ENCODE assay signal across 37 cellular contexts in the genomic region with DNA sequence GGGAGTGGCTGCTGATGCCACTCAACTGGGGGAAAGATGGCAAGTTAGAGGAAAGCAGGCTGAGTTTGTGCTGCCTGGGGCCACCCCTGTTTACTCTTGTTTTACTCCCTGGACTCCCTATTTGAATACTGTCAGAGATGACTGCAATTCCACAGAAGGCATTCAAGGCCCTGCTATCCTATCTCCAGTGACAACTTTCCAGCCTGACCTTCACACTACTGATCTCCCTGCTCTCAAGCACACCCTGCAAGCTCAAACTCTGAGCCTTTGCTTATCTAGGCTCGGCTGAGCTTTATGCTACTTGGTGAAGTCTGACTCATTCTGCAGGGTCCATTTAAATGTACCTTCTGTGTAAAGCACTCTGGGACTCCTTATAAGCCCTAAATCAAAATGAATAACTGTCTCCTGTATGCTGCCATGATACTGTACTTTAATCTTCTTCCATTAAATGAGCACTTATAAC. TPM values are rescaled to one million over a fixed set of nuclear protein-coding genes. Genes with fewer than 3 reads are reported as not detected.
A peak's percentile ranks its signal among the peaks of the same experiment; 100 is the strongest.
DNase-seq lines count a peak whose midpoint lies in the region; ATAC-seq, FAIRE-seq and TF ChIP-seq lines count a peak whose summit lies in the region.
"Had no signal": no experiment of that assay in that cellular context is flagged by ENCODE, and none has a peak within 500 bp of the region (broad histone marks: within the 10 kb centered on the region; RNA-seq: fewer than 3 reads in every experiment).

No MANE protein-coding gene starts in this region.

- H4K20me1 ChIP-seq in HepG2 (ENCODE audit: insufficient read depth, low read length), result no peaks in the 10 kb centered on the region

- H3K27me3 ChIP-seq in HepG2 (ENCODE audit: control insufficient read depth in 1 of 2, insufficient read depth in 2 of 2, low read length in 2 of 2), result no peaks in the 10 kb centered on the region
- no peaks in the 10 kb centered on the region for H3K27me3 ChIP-seq in right lobe of liver
- no peaks in the 10 kb centered on the region for H3K27me3 ChIP-seq in mesendoderm (ENCODE audit: insufficient read depth, low read length, poor library complexity)
- H3K27me3 ChIP-seq: heart right ventricle, suprapubic skin had no signal

- no peak overlapping the region for H3K4me3 Mint-ChIP-seq in activated naive CD8-positive, alpha-beta T cell treated with anti-CD3 and anti-CD28 coated beads, Interleukin-2, amount 50 U/mL, for 24 hours
- H3K4me3 Mint-ChIP-seq: activated CD8-positive, alpha-beta T cell treated with anti-CD3 and anti-CD28 coated beads for 36 hours; activated T-helper 17 cell treated with anti-CD3 and anti-CD28 coated beads, Interleukin-2, amount 50 U/mL, for 72 hours; CD4-positive, alpha-beta T cell; natural killer cell treated with Interleukin-12 subunit alpha and Interleukin-12 subunit beta and Interleukin-15 and Interleukin-18, amount 100 ng/mL, for 72 hours; T-helper 1 cell treated with Interleukin-12 subunit alpha and Interleukin-12 subunit beta and Interleukin-4 antibody, amounts not matched to agents 30 μg/mL and 1 μg/mL, for 36 hours had no signal

- DNase-seq in HepG2 (ENCODE audit: low spot score), result peak; percentile 94
- no peak for DNase-seq in right lobe of liver
- peak; percentile 19 for DNase-seq in epithelial cell of esophagus (ENCODE audit: low read depth)
- DNase-seq in mesendoderm, result peak; percentile 41
- no peak for DNase-seq in Kasumi-1 (lab: John Stamatoyannopoulos, UW)
- DNase-seq in activated naive CD8-positive, alpha-beta T cell treated with anti-CD3 and anti-CD28 coated beads, Interleukin-2, amount 50 U/mL, for 24 hours, result no peak
- no peak for DNase-seq in GM20000 (ENCODE audit: low spot score)
- DNase-seq: activated CD4-positive, alpha-beta T cell treated with anti-CD3 and anti-CD28 coated beads for 1 hour; activated CD8-positive, alpha-beta T cell treated with anti-CD3 and anti-CD28 coated beads for 36 hours; activated naive CD4-positive, alpha-beta T cell treated with anti-CD3 and anti-CD28 coated beads, Interleukin-2, amount 50 U/mL, for 16 hours; anterior cingulate cortex; CD4-positive, alpha-beta T cell; foreskin fibroblast; H7; heart right ventricle; KG1; midbrain; NCI-H1436; NCI-H446 treated with DMSO at 0.1 percent for 48 hours; NCI-H82; retina; SK-N-SH; stimulated activated CD4-positive, alpha-beta T cell treated with anti-CD3 and anti-CD28 coated beads, Interleukin-12 subunit alpha, Interleukin-12 subunit beta, amount 100 ng/mL, for 4 hours; stimulated activated CD4-positive, alpha-beta T cell treated with anti-CD3 and anti-CD28 coated beads, Interleukin-4, amount 100 ng/mL, for 4 hours; stimulated activated naive CD4-positive, alpha-beta T cell had no signal

- H3K18ac ChIP-seq in mesendoderm (ENCODE audit: low read length), result no peak overlapping the region

- no peaks in the 10 kb centered on the region for H3K27me3 Mint-ChIP-seq in activated naive CD8-positive, alpha-beta T cell treated with anti-CD3 and anti-CD28 coated beads, Interleukin-2, amount 50 U/mL, for 24 hours
- H3K27me3 Mint-ChIP-seq: activated CD8-positive, alpha-beta T cell treated with anti-CD3 and anti-CD28 coated beads for 36 hours; activated T-helper 17 cell treated with anti-CD3 and anti-CD28 coated beads, Interleukin-2, amount 50 U/mL, for 72 hours; CD4-positive, alpha-beta T cell; natural killer cell treated with Interleukin-12 subunit alpha and Interleukin-12 subunit beta and Interleukin-15 and Interleukin-18, amount 100 ng/mL, for 72 hours had no signal

- 0 out of 2 replicates have a peak, but pooled peaks have one; percentile 9 for TF ChIP-seq RAD21 in HepG2 (CRISPR knock-in tag; IDR thresholded peaks at IDR 0.05)

- BruUV-seq in HepG2 (replicated peaks; lab: Mats Ljungman, UMichigan), result no TSS peak

- in situ Hi-C loops in HepG2 (cut with HindIII; ENCODE audit: extremely low pct_ligation_motif_present, low pct_unique_long_range_greater_than_20kb), result no loop called here

- ATAC-seq in HepG2, result peak; percentile 100
- ATAC-seq in right lobe of liver, result no peak
- ATAC-seq in activated naive CD8-positive, alpha-beta T cell treated with anti-CD3 and anti-CD28 coated beads, Interleukin-2, amount 50 U/mL, for 24 hours, result no peak
- no peak for ATAC-seq in GM18907 (IDR thresholded peaks at IDR 0.05; ENCODE audit: unreplicated experiment)
- ATAC-seq: activated CD8-positive, alpha-beta T cell treated with anti-CD3 and anti-CD28 coated beads for 36 hours; activated T-helper 17 cell treated with anti-CD3 and anti-CD28 coated beads, Interleukin-2, amount 50 U/mL, for 72 hours; esophagus mucosa; natural killer cell treated with Interleukin-12 subunit alpha and Interleukin-12 subunit beta and Interleukin-15 and Interleukin-18, amount 100 ng/mL, for 72 hours had no signal

- no peak overlapping the region for H2BK15ac ChIP-seq in mesendoderm (replicated peaks; ENCODE audit: low read depth)

- H3K4me3 ChIP-seq in HepG2 (replicated peaks in 1 of 3; ENCODE audit: insufficient read depth in 1 of 3, low read depth in 2 of 3, low read length in 3 of 3) (no peak overlapping the region; a peak in 1 of 6 replicates), right lobe of liver (no peak overlapping the region), epithelial cell of esophagus (ENCODE audit: low read length) (no peak overlapping the region), mesendoderm (ENCODE audit: low read length) (no peak overlapping the region)
- H3K4me3 ChIP-seq: heart right ventricle, suprapubic skin had no signal

- H3K79me2 ChIP-seq in HepG2 (ENCODE audit: insufficient read depth, low read length) (no peaks in the 10 kb centered on the region), mesendoderm (ENCODE audit: control insufficient read depth, insufficient read depth, low read length) (no peaks in the 10 kb centered on the region)

- H3K9ac ChIP-seq in HepG2 (ENCODE audit: insufficient read depth, low read depth, low read length) (no peak overlapping the region), mesendoderm (ENCODE audit: low read length) (no peak overlapping the region)
- H3K9ac ChIP-seq: SK-N-SH had no signal

- no peak overlapping the region for H4K8ac ChIP-seq in mesendoderm (ENCODE audit: low read depth, low read length)

- no peak overlapping the region for H4K5ac ChIP-seq in mesendoderm (ENCODE audit: low read length)

- no peak overlapping the region for H2BK120ac ChIP-seq in mesendoderm (ENCODE audit: low read depth, low read length)

- CTCF ChIA-PET in HepG2 (lab: Yijun Ruan, JAX; ENCODE audit: low intra/inter-chr PET ratio, low total read pairs), result no interaction called here

- peak overlapping the region; percentile 64 for H3K27ac ChIP-seq in HepG2 (ENCODE audit: extremely low read length, insufficient read depth, low read length)
- no peak overlapping the region for H3K27ac ChIP-seq in right lobe of liver
- no peak overlapping the region for H3K27ac ChIP-seq in mesendoderm (ENCODE audit: low read depth, low read length)
- H3K27ac ChIP-seq: RWPE1, suprapubic skin had no signal

- H2AK5ac ChIP-seq in mesendoderm (ENCODE audit: low read length), result no peak overlapping the region

- no peak for TF ChIP-seq POLR2A in HepG2 (IDR thresholded peaks at IDR 0.05; ENCODE audit: insufficient read depth in 1 of 2, low read depth in 2 of 2, low read length in 2 of 2)
- no peak for TF ChIP-seq POLR2A in right lobe of liver (IDR thresholded peaks at IDR 0.05)

- no peaks in the 10 kb centered on the region for H3K36me3 Mint-ChIP-seq in activated naive CD8-positive, alpha-beta T cell treated with anti-CD3 and anti-CD28 coated beads, Interleukin-2, amount 50 U/mL, for 24 hours (ENCODE audit: low read depth)
- H3K36me3 Mint-ChIP-seq: natural killer cell treated with Interleukin-12 subunit alpha and Interleukin-12 subunit beta and Interleukin-15 and Interleukin-18, amount 100 ng/mL, for 72 hours had no signal

- H3K4me2 ChIP-seq in HepG2 (ENCODE audit: low read depth, low read length) (peak overlapping the region; percentile 34), mesendoderm (ENCODE audit: low read length) (no peak overlapping the region)
- H3K4me2 ChIP-seq: SK-N-SH had no signal

- H3K4me1 Mint-ChIP-seq in activated naive CD8-positive, alpha-beta T cell treated with anti-CD3 and anti-CD28 coated beads, Interleukin-2, amount 50 U/mL, for 24 hours, result peaks cover 4% of the 10 kb centered on the region
- H3K4me1 Mint-ChIP-seq: activated T-helper 17 cell treated with anti-CD3 and anti-CD28 coated beads, Interleukin-2, amount 50 U/mL, for 72 hours had no signal

- H2AFZ ChIP-seq in HepG2 (ENCODE audit: low read length), result no peak overlapping the region

- intact Hi-C loops in HepG2 (cut with micrococcal nuclease; ENCODE audit: unreplicated experiment) (loop anchor here (2.0 to 5.0 kb wide), 5 partner anchors 34 to 234 kb away; a partner anchor contains a TSS), right lobe of liver (cut with DNase I) (no loop called here)

- WGBS in HepG2 (ENCODE audit: low lambda C conversion rate), result 0% methylated on average over 1 of the region's 1 CpG
- 88% methylated on average over 1 of the region's 1 CpG for WGBS in right lobe of liver (ENCODE audit: insufficient coverage, low coverage, low lambda C conversion rate, missing lambda C conversion rate)
- WGBS in mesendoderm (ENCODE audit: extremely low coverage, insufficient coverage, low lambda C conversion rate), result no CpG with 5 or more reads among the region's 1 CpG

- no peak overlapping the region for H2BK5ac ChIP-seq in mesendoderm (ENCODE audit: low read length)

- TF ChIP-seq CTCF in HepG2 (CRISPR knock-in tag; IDR thresholded peaks at IDR 0.05) (no peak), right lobe of liver (IDR thresholded peaks at IDR 0.05) (no peak), epithelial cell of esophagus (IDR thresholded peaks at IDR 0.05; ENCODE audit: insufficient read depth, low read depth, low read length, missing control alignments) (no peak), GM20000 (IDR thresholded peaks at IDR 0.05; ENCODE audit: extremely low read depth, missing control alignments) (no peak)

- TF ChIP-seq EP300 in HepG2 (IDR thresholded peaks at IDR 0.05; ENCODE audit: low read depth in 2 of 2, low read length in 2 of 2) (peak in 1 of 2 experiments; percentile 65; a peak in 2 of 4 replicates), HepG2 (CRISPR knock-in tag; IDR thresholded peaks at IDR 0.05; ENCODE audit: borderline replicate concordance) (no peak)

- H3K79me1 ChIP-seq in mesendoderm (ENCODE audit: low read length), result no peaks in the 10 kb centered on the region

- H3K23ac ChIP-seq in mesendoderm (ENCODE audit: low read length), result no peak overlapping the region

- POLR2A ChIA-PET in HepG2 (lab: Yijun Ruan, JAX), result interaction anchor here (1.0 to 1.6 kb wide), 3 partner anchors 33 to 123 kb away, joined by 5 to 7 read pairs (median 6); no protein-coding TSS in a partner anchor

- no peak overlapping the region for H3K56ac ChIP-seq in mesendoderm (ENCODE audit: low read length)

- H3K36me3 ChIP-seq in HepG2 (replicated peaks in 1 of 2; ENCODE audit: control insufficient read depth in 1 of 2, insufficient read depth in 2 of 2, low read length in 2 of 2) (no peaks in the 10 kb centered on the region), right lobe of liver (no peaks in the 10 kb centered on the region), mesendoderm (ENCODE audit: control insufficient read depth, insufficient read depth, low read length) (no peaks in the 10 kb centered on the region)
- H3K36me3 ChIP-seq: heart right ventricle, suprapubic skin had no signal

- no peak overlapping the region for H3K4ac ChIP-seq in mesendoderm (ENCODE audit: low read depth, low read length)

- H3K9me3 ChIP-seq in HepG2 (ENCODE audit: low read length) (no peaks in the 10 kb centered on the region), right lobe of liver (no peaks in the 10 kb centered on the region)
- H3K9me3 ChIP-seq: SK-N-SH, suprapubic skin had no signal

- FAIRE-seq in HepG2 (lab: Jason Lieb, UNC), result peak; percentile 98
- FAIRE-seq: A204.1, G401.6, urothelium cell line had no signal

- no peak overlapping the region for H3K27ac Mint-ChIP-seq in activated naive CD8-positive, alpha-beta T cell treated with anti-CD3 and anti-CD28 coated beads, Interleukin-2, amount 50 U/mL, for 24 hours
- H3K27ac Mint-ChIP-seq: activated CD8-positive, alpha-beta T cell treated with anti-CD3 and anti-CD28 coated beads for 36 hours; activated T-helper 17 cell treated with anti-CD3 and anti-CD28 coated beads, Interleukin-2, amount 50 U/mL, for 72 hours; CD4-positive, alpha-beta T cell; natural killer cell treated with Interleukin-12 subunit alpha and Interleukin-12 subunit beta and Interleukin-15 and Interleukin-18, amount 100 ng/mL, for 72 hours; T-helper 1 cell treated with Interleukin-12 subunit alpha and Interleukin-12 subunit beta and Interleukin-4 antibody, amounts not matched to agents 30 μg/mL and 1 μg/mL, for 36 hours had no signal

- no peaks in the 10 kb centered on the region for H3K9me3 Mint-ChIP-seq in activated naive CD8-positive, alpha-beta T cell treated with anti-CD3 and anti-CD28 coated beads, Interleukin-2, amount 50 U/mL, for 24 hours
- H3K9me3 Mint-ChIP-seq: activated CD8-positive, alpha-beta T cell treated with anti-CD3 and anti-CD28 coated beads for 36 hours; activated T-helper 17 cell treated with anti-CD3 and anti-CD28 coated beads, Interleukin-2, amount 50 U/mL, for 72 hours; CD4-positive, alpha-beta T cell; natural killer cell treated with Interleukin-12 subunit alpha and Interleukin-12 subunit beta and Interleukin-15 and Interleukin-18, amount 100 ng/mL, for 72 hours; T-helper 1 cell treated with Interleukin-12 subunit alpha and Interleukin-12 subunit beta and Interleukin-4 antibody, amounts not matched to agents 30 μg/mL and 1 μg/mL, for 36 hours had no signal

- H3K4me1 ChIP-seq in HepG2 (ENCODE audit: insufficient read depth, low read length) (peaks cover 73% of the 10 kb centered on the region), right lobe of liver (peaks cover 0 to 12% (median 4%) of the 10 kb centered on the region in 4 donors), mesendoderm (ENCODE audit: control insufficient read depth, low read depth, low read length) (no peaks in the 10 kb centered on the region)

RNA-seq across cellular contexts. Expression of a gene that starts 39.3 kb away (rescaled TPM):
- total RNA-seq in HepG2 (2016; rRNA removed; fragmentation: Illumina TruSeq; extraction: Trizol), result not detected in 2 replicates
- total RNA-seq in HepG2 (2016; cell fraction: cytosol; rRNA removed; fragmentation: Illumina TruSeq; extraction: Trizol; ENCODE audit: low read depth), result not detected in 2 replicates
- total RNA-seq in HepG2 (2016; cell fraction: insoluble cytoplasmic fraction; rRNA removed; fragmentation: Illumina TruSeq; extraction: Trizol), result not detected in 2 replicates
- not detected in 2 replicates for total RNA-seq in HepG2 (2016; cell fraction: membrane; rRNA removed; fragmentation: Illumina TruSeq; extraction: Trizol)
- total RNA-seq in HepG2 (2016; cell fraction: nucleus; rRNA removed; fragmentation: Illumina TruSeq; extraction: Trizol), result not detected in 2 replicates
- 0.04 and 0.13 TPM in 2 replicates for polyA plus RNA-seq in HepG2 (2011; rRNA removed)
- polyA plus RNA-seq in HepG2 (2011; cell fraction: cytosol; rRNA removed), result 0.04 and 0.05 TPM in 2 replicates
- not detected in 2 replicates for polyA plus RNA-seq in HepG2 (2011; cell fraction: nucleus; rRNA removed)
- polyA plus RNA-seq in HepG2 (2012), result 0.04 and 0.16 TPM in 2 replicates
- not detected in 2 replicates for polyA plus RNA-seq in HepG2 (2016; cell fraction: cytosol; fragmentation: Illumina TruSeq; extraction: Trizol; ENCODE audit: low read depth)
- not detected in 2 replicates for polyA plus RNA-seq in HepG2 (2016; cell fraction: insoluble cytoplasmic fraction; fragmentation: Illumina TruSeq; extraction: Trizol; ENCODE audit: low read depth)
- not detected in 2 replicates for polyA plus RNA-seq in HepG2 (2016; cell fraction: membrane; fragmentation: Illumina TruSeq; extraction: Trizol; ENCODE audit: low read depth)
- not detected in 2 replicates for polyA plus RNA-seq in HepG2 (2016; cell fraction: nucleus; fragmentation: Illumina TruSeq; extraction: Trizol; ENCODE audit: insufficient read depth, low read depth)
- polyA minus RNA-seq in HepG2 (2011; rRNA and poly(A)+ RNA removed; ENCODE audit: low replicate concordance), result 0.42 TPM in 1 of 2 replicates, not detected in the other
- not detected in 2 replicates for polyA minus RNA-seq in HepG2 (2011; cell fraction: cytosol; rRNA and poly(A)+ RNA removed)
- polyA minus RNA-seq in HepG2 (2011; cell fraction: nucleus; rRNA and poly(A)+ RNA removed), result not detected in 2 replicates
- 1 to 10 TPM in 3 of 6 experiments, under 1 TPM in 3; 0.29 to 4.3 (median 1.4) TPM for total RNA-seq in right lobe of liver
- not detected for polyA plus RNA-seq in mesendoderm (2013, experiment 1 of 2)
- not detected for polyA plus RNA-seq in mesendoderm (2013, experiment 2 of 2)
- total RNA-seq: activated CD8-positive, alpha-beta T cell treated with anti-CD3 and anti-CD28 coated beads for 36 hours; activated T-helper 17 cell treated with anti-CD3 and anti-CD28 coated beads, Interleukin-2, amount 50 U/mL, for 72 hours; CD4-positive, alpha-beta T cell; HT-29; natural killer cell treated with Interleukin-12 subunit alpha and Interleukin-12 subunit beta and Interleukin-15 and Interleukin-18, amount 100 ng/mL, for 72 hours; osteoblast had no signal
- polyA plus RNA-seq: SK-N-SH had no signal

Comparison
In these comparisons a context has a peak if more than half of its experiments do, and no peak if none do; other contexts are left out.
1. DNase-seq: peak in HepG2 (single experiment), epithelial cell of esophagus (single experiment) and mesendoderm (single experiment); none in right lobe of liver (0 of 3), Kasumi-1 (0 of 2), activated naive CD8-positive, alpha-beta T cell treated with anti-CD3 and anti-CD28 coated beads, Interleukin-2, amount 50 U/mL, for 24 hours (single experiment) and GM20000 (single experiment).